ENCODE assay signal across 8 cellular contexts in genomic region chr13:80341098-80341701, GRCh38. TPM values are rescaled to one million over a fixed set of nuclear protein-coding genes. Genes with fewer than 3 reads are reported as not detected.
DNase-seq lines count a peak whose midpoint lies in the region; ATAC-seq, FAIRE-seq and TF ChIP-seq lines count a peak whose summit lies in the region.

A gene with protein sequence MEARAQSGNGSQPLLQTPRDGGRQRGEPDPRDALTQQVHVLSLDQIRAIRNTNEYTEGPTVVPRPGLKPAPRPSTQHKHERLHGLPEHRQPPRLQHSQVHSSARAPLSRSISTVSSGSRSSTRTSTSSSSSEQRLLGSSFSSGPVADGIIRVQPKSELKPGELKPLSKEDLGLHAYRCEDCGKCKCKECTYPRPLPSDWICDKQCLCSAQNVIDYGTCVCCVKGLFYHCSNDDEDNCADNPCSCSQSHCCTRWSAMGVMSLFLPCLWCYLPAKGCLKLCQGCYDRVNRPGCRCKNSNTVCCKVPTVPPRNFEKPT (minus strand): TSS chr13:80341126. CDS start chr13:80337705, 3,421 bp downstream.

- ATAC-seq in GM21737 (IDR thresholded peaks at IDR 0.05; ENCODE audit: unreplicated experiment) = peak; percentile 58

- peak within 1 kb of the TSS; percentile 95 for H3K4me3 ChIP-seq in astrocyte of the spinal cord (ENCODE audit: low read depth, low read length)

- DNase-seq in GM03348 (ENCODE audit: low spot score) (peak; percentile 93), HuH-7.5 (ENCODE audit: low spot score) (peak; percentile 93), RCC 7860 (ENCODE audit: low spot score) (peak; percentile 93), astrocyte of the spinal cord (ENCODE audit: low read depth, low spot score) (peak; percentile 98), hepatic stellate cell (ENCODE audit: low spot score) (peak; percentile 95), posterior vena cava (ENCODE audit: low spot score) (peak; percentile 98)
- DNase-seq in central memory CD4-positive, alpha-beta T cell = no peak

- intact Hi-C loops in posterior vena cava (cut with DNase I) = no loop called here

- in situ Hi-C loops in astrocyte of the spinal cord (cut with HindIII; ENCODE audit: low sequenced_read_pairs) = no loop called here

- no peak for TF ChIP-seq CTCF in astrocyte of the spinal cord (IDR thresholded peaks at IDR 0.05; ENCODE audit: low read depth, low read length)

- no peak for FAIRE-seq in RCC 7860 (lab: Jason Lieb, UNC)

RNA-seq across cellular contexts. Expression of the gene that starts here (rescaled TPM):
- 10 to 100 TPM; 24.7 to 48.8 TPM for total RNA-seq in posterior vena cava
